Comparison of ENCODE assay signal across 8 cellular contexts in the genomic region with DNA sequence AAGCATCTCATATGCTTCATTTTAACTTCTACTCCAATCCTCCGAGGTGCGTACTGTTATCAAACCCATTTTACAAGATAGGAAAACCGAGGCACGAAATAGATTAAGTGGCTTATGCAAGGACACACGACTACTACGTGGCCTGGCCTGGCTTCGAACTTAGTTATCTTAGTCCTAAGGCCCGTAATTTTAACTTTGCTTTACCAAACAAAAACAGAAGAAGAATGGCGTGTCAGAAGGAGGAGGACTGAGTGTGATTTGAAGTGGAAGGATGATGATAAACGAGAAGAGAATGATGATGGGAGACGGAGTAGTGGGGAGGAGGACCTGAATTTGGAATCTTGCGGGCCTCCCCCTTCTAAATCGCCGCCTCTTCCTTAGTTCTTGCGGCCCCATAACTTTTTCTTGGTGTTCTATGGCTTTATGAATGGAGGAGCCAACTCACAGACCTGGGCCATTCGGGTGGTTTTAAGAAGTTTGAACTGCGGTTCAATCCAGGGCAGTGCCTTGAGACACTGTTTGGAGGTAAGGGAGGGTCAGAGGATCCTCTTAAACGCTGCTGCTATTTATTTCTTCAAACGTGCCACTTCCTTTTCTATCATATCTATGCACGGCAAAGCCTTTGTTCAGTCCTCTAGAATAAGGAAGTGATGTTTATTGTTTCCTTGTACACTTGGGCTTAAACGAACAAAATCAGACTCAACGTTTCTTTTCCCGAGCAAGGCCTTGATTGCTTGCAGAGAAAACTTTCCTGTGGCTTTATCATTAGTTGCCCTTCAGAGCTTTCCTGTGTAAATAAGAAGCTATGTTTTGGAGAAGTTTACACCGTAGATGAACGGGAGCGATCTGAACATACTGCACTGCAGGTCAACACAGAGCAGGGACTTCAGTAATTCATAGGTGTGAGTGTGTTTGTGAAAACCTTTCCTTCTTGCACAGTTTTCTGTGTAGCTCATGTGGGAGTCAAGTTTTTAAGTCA. TPM values are rescaled to one million over a fixed set of nuclear protein-coding genes. Genes with fewer than 3 reads are reported as not detected.
A peak's percentile ranks its signal among the peaks of the same experiment; 100 is the strongest.
DNase-seq lines count a peak whose midpoint lies in the region; ATAC-seq and TF ChIP-seq lines count a peak whose summit lies in the region.

No MANE protein-coding gene starts in this region.

- peaks cover 32% of the 10 kb centered on the region for H3K4me1 ChIP-seq in GM23248 (ENCODE audit: insufficient read depth)
- peaks cover 22% of the 10 kb centered on the region for H3K4me1 ChIP-seq in effector memory CD4-positive, alpha-beta T cell (ENCODE audit: control insufficient read depth, insufficient read depth, low read length, poor library complexity, severe bottlenecking)

- peaks cover 41 to 52% of the 10 kb centered on the region in 2 donors for H3K4me1 Mint-ChIP-seq in natural killer cell treated with Interleukin-12 subunit alpha and Interleukin-12 subunit beta and Interleukin-15 and Interleukin-18, amount 100 ng/mL, for 72 hours (ENCODE audit: low read depth in 2 of 2)

- H3K27ac ChIP-seq in GM23248, result peak overlapping the region; percentile 95
- peak overlapping the region; percentile 96 for H3K27ac ChIP-seq in SK-N-MC
- H3K27ac ChIP-seq in effector memory CD4-positive, alpha-beta T cell (ENCODE audit: insufficient read depth, low read length, poor library complexity, severe bottlenecking), result peak overlapping the region; percentile 98

- DNase-seq in BJ (ENCODE audit: low read depth) (no peak), GM23248 (peak; percentile 54), SK-N-MC (ENCODE audit: low read depth, low spot score) (no peak), foreskin melanocyte (no peak), activated gamma-delta T cell treated with Interleukin-2 at 50 U/mL for 16 hours (no peak), NCI-H1694 treated with DMSO at 0.1 percent for 48 hours (lab: John Stamatoyannopoulos, UW) (no peak)
- no peak for DNase-seq in effector memory CD4-positive, alpha-beta T cell
- DNase-seq in natural killer cell treated with Interleukin-12 subunit alpha and Interleukin-12 subunit beta and Interleukin-15 and Interleukin-18, amount 100 ng/mL, for 72 hours (ENCODE audit: low spot score), result no peak

- no peaks in the 10 kb centered on the region; the same call in 1 of the 2 replicates for H4K20me1 ChIP-seq in GM23248 (ENCODE audit: insufficient read depth)

- H3K27me3 Mint-ChIP-seq in natural killer cell treated with Interleukin-12 subunit alpha and Interleukin-12 subunit beta and Interleukin-15 and Interleukin-18, amount 100 ng/mL, for 72 hours, result no peaks in the 10 kb centered on the region

- whole genome bisulfite sequencing in GM23248 (ENCODE audit: low coverage in 1 of 2, low lambda C conversion rate in 2 of 2, missing lambda C conversion rate in 2 of 2), 2 experiments, result 1 to 2% methylated on average over 26 of the region's 26 CpGs

- H3F3A ChIP-seq in GM23248 (ENCODE audit: insufficient read depth), result peaks cover 34% of the 10 kb centered on the region

- peak overlapping the region; percentile 92 for H2AFZ ChIP-seq in GM23248

- peak overlapping the region; percentile 98 for H3K4me3 Mint-ChIP-seq in natural killer cell treated with Interleukin-12 subunit alpha and Interleukin-12 subunit beta and Interleukin-15 and Interleukin-18, amount 100 ng/mL, for 72 hours

- peak overlapping the region; percentile 98 for H3K4me2 ChIP-seq in GM23248 (ENCODE audit: unreplicated experiment)

- POLR2A ChIA-PET in BJ (lab: Charles Lee), result no interaction called here

- H3K27me3 ChIP-seq in BJ (ENCODE audit: control insufficient read depth, insufficient read depth, low read length) (no peaks in the 10 kb centered on the region), GM23248 (replicated peaks; ENCODE audit: insufficient read depth) (no peaks in the 10 kb centered on the region)
- no peaks in the 10 kb centered on the region for H3K27me3 ChIP-seq in effector memory CD4-positive, alpha-beta T cell (replicated peaks; ENCODE audit: control insufficient read depth, insufficient read depth, low read length, poor library complexity, severe bottlenecking)

- H3K9me2 ChIP-seq in GM23248 (ENCODE audit: insufficient read depth), result no peaks in the 10 kb centered on the region

- no peak for ATAC-seq in natural killer cell treated with Interleukin-12 subunit alpha and Interleukin-12 subunit beta and Interleukin-15 and Interleukin-18, amount 100 ng/mL, for 72 hours

- CTCF ChIA-PET in BJ (lab: Yijun Ruan, JAX), result interaction anchor here (0.9 kb wide), 1 partner anchor 13 kb away, joined by 4 read pairs; no protein-coding TSS in a partner anchor

- H3K9ac ChIP-seq in GM23248 (peak overlapping the region; percentile 88), SK-N-MC (ENCODE audit: insufficient read length) (peak overlapping the region; percentile 90)

- H3K9me3 ChIP-seq in GM23248 (ENCODE audit: low read depth) (no peaks in the 10 kb centered on the region), SK-N-MC (ENCODE audit: low read depth, low read length) (no peaks in the 10 kb centered on the region)
- H3K9me3 ChIP-seq in effector memory CD4-positive, alpha-beta T cell (ENCODE audit: control insufficient read depth, low read length), result no peaks in the 10 kb centered on the region

- H3K36me3 Mint-ChIP-seq in natural killer cell treated with Interleukin-12 subunit alpha and Interleukin-12 subunit beta and Interleukin-15 and Interleukin-18, amount 100 ng/mL, for 72 hours, result peaks cover 7% of the 10 kb centered on the region

- no peaks in the 10 kb centered on the region for H3K36me3 ChIP-seq in BJ (ENCODE audit: control insufficient read depth, insufficient read depth, low read length)
- H3K36me3 ChIP-seq in GM23248 (ENCODE audit: low read depth), result peaks cover 11% of the 10 kb centered on the region; the same call in 1 of the 2 replicates
- H3K36me3 ChIP-seq in SK-N-MC (ENCODE audit: insufficient read depth, low read length), result peaks cover 25% of the 10 kb centered on the region
- H3K36me3 ChIP-seq in effector memory CD4-positive, alpha-beta T cell (ENCODE audit: control insufficient read depth, insufficient read depth, low read length), result peaks cover 14% of the 10 kb centered on the region

- peak overlapping the region; percentile 89 to 90 for H3K27ac Mint-ChIP-seq in natural killer cell treated with Interleukin-12 subunit alpha and Interleukin-12 subunit beta and Interleukin-15 and Interleukin-18, amount 100 ng/mL, for 72 hours

- H3K9me3 Mint-ChIP-seq in natural killer cell treated with Interleukin-12 subunit alpha and Interleukin-12 subunit beta and Interleukin-15 and Interleukin-18, amount 100 ng/mL, for 72 hours, result no peaks in the 10 kb centered on the region

- H3K79me2 ChIP-seq in GM23248 (ENCODE audit: insufficient read depth), result peaks cover 58% of the 10 kb centered on the region

- H3K4me3 ChIP-seq in BJ (ENCODE audit: low read depth, low read length) (peak overlapping the region; percentile 80), GM23248 (peak overlapping the region; percentile 96), SK-N-MC (peak overlapping the region; percentile 87)
- H3K4me3 ChIP-seq in effector memory CD4-positive, alpha-beta T cell (ENCODE audit: insufficient read depth, low read depth, low read length, poor library complexity, severe bottlenecking), result peak overlapping the region; percentile 84

- in situ Hi-C loops in GM23248 (cut with MboI), result no loop called here

- no peak for TF ChIP-seq CTCF in BJ (IDR thresholded peaks at IDR 0.05; ENCODE audit: insufficient read depth, low read depth, low read length)

RNA-seq across cellular contexts. Expression of a gene that starts 0.8 kb away (rescaled TPM):
- polyA plus RNA-seq in BJ (2011; rRNA removed) (38.8 and 49.4 TPM in 2 replicates), GM23248 (2016; fragmentation: Nextera tagmentation; extraction: Ambion mirVana) (67.0 and 69.2 TPM in 2 replicates)
- polyA minus RNA-seq in BJ (2011; rRNA and poly(A)+ RNA removed), result 19.8 and 26.6 TPM in 2 replicates
- 73.6 and 91.8 TPM in 2 replicates for total RNA-seq in GM23248 (2014; rRNA removed; shearing (Covaris generic))
- 10 to 100 TPM; 65.3 to 67.1 TPM for total RNA-seq in natural killer cell treated with Interleukin-12 subunit alpha and Interleukin-12 subunit beta and Interleukin-15 and Interleukin-18, amount 100 ng/mL, for 72 hours

RNA-seq across cellular contexts. Expression of a gene that starts 8.9 kb away (rescaled TPM):
- polyA plus RNA-seq in BJ (2011; rRNA removed) (10.7 and 13.6 TPM in 2 replicates), GM23248 (2016; fragmentation: Nextera tagmentation; extraction: Ambion mirVana) (5.4 and 6.7 TPM in 2 replicates)
- polyA minus RNA-seq in BJ (2011; rRNA and poly(A)+ RNA removed), result 7.8 and 10.3 TPM in 2 replicates
- 10.3 and 12.8 TPM in 2 replicates for total RNA-seq in GM23248 (2014; rRNA removed; shearing (Covaris generic))
- not detected for total RNA-seq in natural killer cell treated with Interleukin-12 subunit alpha and Interleukin-12 subunit beta and Interleukin-15 and Interleukin-18, amount 100 ng/mL, for 72 hours

Comparison
In these comparisons a context has a peak if more than half of its experiments do, and no peak if none do; other contexts are left out.
1. RNA of a gene that starts 8.9 kb away (total RNA-seq): 10.3 to 12.8 TPM in GM23248; not detected in natural killer cell treated with Interleukin-12 subunit alpha and Interleukin-12 subunit beta and Interleukin-15 and Interleukin-18, amount 100 ng/mL, for 72 hours; every median in the first group is over 10 times any median in the second.
2. Peak in every context shown above with its lines, with median percentiles within 50 percentile points of each other: H3K4me3 ChIP-seq and H3K27ac ChIP-seq.